In genomic region chr15:81155375-81156218, GRCh38 we compare ENCODE assay signal across 8 cellular contexts. TPM values are rescaled to one million over a fixed set of nuclear protein-coding genes. Genes with fewer than 3 reads are reported as not detected.
A peak's percentile ranks its signal among the peaks of the same experiment; 100 is the strongest.
DNase-seq lines count a peak whose midpoint lies in the region; ATAC-seq, FAIRE-seq and TF ChIP-seq lines count a peak whose summit lies in the region.

No MANE protein-coding gene starts in this region.

- POLR2A ChIA-PET in A549 (lab: Yijun Ruan, JAX): no interaction called here

- intact Hi-C loops in adrenal gland (cut with DNase I) (no loop called here), spleen (cut with DNase I; ENCODE audit: low total_unique reads) (loop anchor here (10.0 kb wide), 1 partner anchor 109 kb away; no protein-coding TSS in a partner anchor)

- H3K27ac ChIP-seq in A549 (no peak overlapping the region), adrenal gland (peak overlapping the region in 1 of 5 donors; percentile 4), spleen (no peak overlapping the region)

- TF ChIP-seq EP300 in A549 (IDR thresholded peaks at IDR 0.05): no peak

- DNase-seq in A549 (ENCODE audit: low read depth in 1 of 2, low spot score in 1 of 2) (peak; percentile 21 to 69), GM04503 (ENCODE audit: low read depth) (peak; percentile 29), NCI-H1694 (lab: John Stamatoyannopoulos, UW) (peak; percentile 26), adrenal gland (peak; percentile 37 to 68 (median 55)), hepatic stellate cell (ENCODE audit: low spot score) (peak; percentile 31), spleen (no peak)
- DNase-seq in activated CD4-positive, CD25-positive, alpha-beta regulatory T cell treated with anti-CD3 and anti-CD28 coated beads, Interleukin-2, amount 50 U/mL, for 72 hours: no peak

- TF ChIP-seq POLR2A in A549 (IDR thresholded peaks at IDR 0.05; ENCODE audit: low read length): no peak
- TF ChIP-seq POLR2A in adrenal gland (IDR thresholded peaks at IDR 0.05): no peak
- no peak for TF ChIP-seq POLR2A in spleen (IDR thresholded peaks at IDR 0.05)

- peak; percentile 65 to 80; a peak in 4 of 6 replicates for ATAC-seq in A549
- no peak for ATAC-seq in HG03108 (IDR thresholded peaks at IDR 0.05; ENCODE audit: unreplicated experiment)

- WGBS in A549 (ENCODE audit: missing lambda C conversion rate): 22% methylated on average over 10 of the region's 10 CpGs
- WGBS in adrenal gland, 4 donors: 37 to 50% (median 42%) methylated on average over 10 of the region's 10 CpGs
- WGBS in spleen, 5 donors: 54 to 62% (median 55%) methylated on average over 10 of the region's 10 CpGs

- no peaks in the 10 kb centered on the region for H3K36me3 ChIP-seq in adrenal gland (replicated peaks in 1 of 2)
- H3K36me3 ChIP-seq in spleen: no peaks in the 10 kb centered on the region

- H3K4me1 ChIP-seq in A549: no peaks in the 10 kb centered on the region
- peaks cover 0 to 5% of the 10 kb centered on the region in 2 donors for H3K4me1 ChIP-seq in adrenal gland (replicated peaks in 1 of 2)
- peaks cover 0 to 7% (median under 1%) of the 10 kb centered on the region in 6 donors for H3K4me1 ChIP-seq in spleen

- H3K4me3 ChIP-seq in A549 (no peak overlapping the region), adrenal gland (no peak overlapping the region), spleen (no peak overlapping the region)

- H3K4me2 ChIP-seq in A549: no peak overlapping the region

- H3K9me3 ChIP-seq in A549 (no peaks in the 10 kb centered on the region), adrenal gland (replicated peaks in 1 of 3) (no peaks in the 10 kb centered on the region), spleen (no peaks in the 10 kb centered on the region)

- H3K27me3 ChIP-seq in adrenal gland: peaks cover 2% of the 10 kb centered on the region
- H3K27me3 ChIP-seq in spleen (replicated peaks in 1 of 7): peaks cover 0 to 3% (median 0%) of the 10 kb centered on the region in 7 donors

- CTCF ChIA-PET in A549 (lab: Yijun Ruan, JAX): interaction anchor here (0.7 to 6.9 kb wide), 22 partner anchors 9 to 259 kb away, joined by 3 to 173 read pairs (median 5); no protein-coding TSS in a partner anchor

- TF ChIP-seq RAD21 in A549 (conservative IDR thresholded peaks at IDR 0.05 in 1 of 2, IDR thresholded peaks at IDR 0.05 in 1 of 2): peak; percentile 50 to 59

- TF ChIP-seq CTCF in A549 (IDR thresholded peaks at IDR 0.05): peak; percentile 62
- peak; percentile 41 to 68 (median 62) for TF ChIP-seq CTCF in adrenal gland (IDR thresholded peaks at IDR 0.05)
- peak in 8 of 11 experiments; percentile 32 to 60 (median 50) for TF ChIP-seq CTCF in spleen (IDR thresholded peaks at IDR 0.05 in 8 of 11, conservative IDR thresholded peaks at IDR 0.05 in 3 of 11)

- peak; percentile 94 for FAIRE-seq in A549 (lab: Jason Lieb, UNC)

TF ChIP-seq in A549, 52 proteins besides CTCF, POLR2A, EP300 and RAD21:
- peak; percentile 90 to 91; a peak in 3 of 4 replicates for TF ChIP-seq CEBPB (IDR thresholded peaks at IDR 0.05)
- no peak for TF ChIP-seq CBX8 (IDR thresholded peaks at IDR 0.05)
- TF ChIP-seq FOSB (CRISPR knock-in tag; IDR thresholded peaks at IDR 0.05): no peak
- peak; percentile 67 for TF ChIP-seq SMC3 (IDR thresholded peaks at IDR 0.05)
- TF ChIP-seq MYC (IDR thresholded peaks at IDR 0.05; ENCODE audit: borderline replicate concordance, low read length): no peak
- TF ChIP-seq RCOR1 (IDR thresholded peaks at IDR 0.05; ENCODE audit: low read depth, low read length): no peak
- no peak for TF ChIP-seq EHF (CRISPR knock-in tag; IDR thresholded peaks at IDR 0.05)

RNA-seq across cellular contexts. Expression of gene CFAP161, which starts 21.5 kb away (rescaled TPM):
- not detected in 2 replicates for polyA plus RNA-seq in A549 (2011; rRNA removed)
- not detected in 2 replicates for polyA plus RNA-seq in A549 (2012; cell fraction: cytosol; rRNA removed)
- not detected in 2 replicates for polyA plus RNA-seq in A549 (2012; cell fraction: nucleus; rRNA removed)
- polyA plus RNA-seq in A549 (2017; fragmentation: RNase III; extraction: RNeasy Plus Mini Kit Qiagen cat#74134 plus additional on column Dnase treatment): not detected in 3 replicates
- not detected in 2 replicates for polyA minus RNA-seq in A549 (2011; rRNA and poly(A)+ RNA removed)
- total RNA-seq in adrenal gland: under 1 TPM in 1 of 8 donors, not detected in 7; 0.43 TPM
- polyA plus RNA-seq in adrenal gland: under 1 TPM in 2 of 3 donors, not detected in 1; 0.10 to 0.31 TPM
- 1 to 10 TPM in 2 of 7 donors, under 1 TPM in 2, not detected in 3; 0.20 to 2.0 (median 1.1) TPM for total RNA-seq in spleen
- under 1 TPM; 0.06 to 0.48 (median 0.11) TPM for polyA plus RNA-seq in spleen

RNA-seq across cellular contexts. Expression of gene IL16, which starts 41.1 kb away (rescaled TPM):
- polyA plus RNA-seq in A549 (2011; rRNA removed): not detected in 2 replicates
- polyA plus RNA-seq in A549 (2012; cell fraction: cytosol; rRNA removed): not detected in 2 replicates
- polyA plus RNA-seq in A549 (2012; cell fraction: nucleus; rRNA removed): not detected in 2 replicates
- 0.05 to 0.09 TPM in 2 of 3 replicates, not detected in the other for polyA plus RNA-seq in A549 (2017; fragmentation: RNase III; extraction: RNeasy Plus Mini Kit Qiagen cat#74134 plus additional on column Dnase treatment)
- polyA minus RNA-seq in A549 (2011; rRNA and poly(A)+ RNA removed): not detected in 2 replicates
- total RNA-seq in adrenal gland: 10 to 100 TPM in 2 of 8 donors, 1 to 10 TPM in 6; 3.3 to 16.0 (median 6.3) TPM
- 10 to 100 TPM in 1 of 3 donors, 1 to 10 TPM in 2; 3.7 to 14.3 (median 8.8) TPM for polyA plus RNA-seq in adrenal gland
- total RNA-seq in spleen: 100 to 1,000 TPM; 126 to 159 (median 130) TPM
- 100 to 1,000 TPM in 2 of 3 donors, 10 to 100 TPM in 1; 93.9 to 114 (median 114) TPM for polyA plus RNA-seq in spleen

Comparison
In these comparisons a context has a peak if more than half of its experiments do, and no peak if none do; other contexts are left out.
1. DNase-seq: peak in A549 (2 of 2), GM04503 (single experiment), NCI-H1694 (single experiment), adrenal gland (7 of 7) and hepatic stellate cell (single experiment); none in spleen (single experiment) and activated CD4-positive, CD25-positive, alpha-beta regulatory T cell treated with anti-CD3 and anti-CD28 coated beads, Interleukin-2, amount 50 U/mL, for 72 hours (single experiment).
2. RNA of gene IL16, which starts 41.1 kb away (polyA plus RNA-seq): 93.9 to 114 TPM in spleen; 3.7 to 14.3 TPM in adrenal gland and 0.05 to 0.09 TPM in A549; every median in the first group is over 4 times any median in the second.
3. Peak in every context shown above with its lines, with median percentiles within 50 percentile points of each other: CTCF ChIP-seq.